ENCODE assay signal across 19 cellular contexts in the genomic region with DNA sequence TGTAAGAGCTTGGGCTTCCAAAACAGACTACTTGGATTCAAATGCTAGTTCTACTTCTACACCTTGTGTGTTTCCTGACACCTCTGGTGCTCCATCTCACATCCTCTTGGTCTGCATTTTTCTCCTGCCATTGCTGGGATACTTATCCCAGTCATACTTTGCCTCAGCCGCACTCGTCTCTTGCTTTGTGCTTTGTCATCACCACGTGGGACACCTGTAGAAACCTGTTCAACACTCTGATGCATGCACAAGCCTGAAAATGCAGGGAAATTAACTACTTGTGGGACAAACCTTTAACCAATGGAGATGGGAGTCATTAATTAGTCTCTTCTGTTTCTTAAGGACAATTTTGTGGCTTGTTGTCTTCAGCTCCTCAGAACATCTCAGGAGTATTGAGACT.
DNase-seq lines count a peak whose midpoint lies in the region; ATAC-seq, FAIRE-seq and TF ChIP-seq lines count a peak whose summit lies in the region.
"Had no signal": no experiment of that assay in that cellular context is flagged by ENCODE, and none has a peak within 500 bp of the region (broad histone marks: within the 10 kb centered on the region; RNA-seq: fewer than 3 reads in every experiment).

No MANE protein-coding gene starts in this region.

- no peak overlapping the region for H3K27ac ChIP-seq in RWPE1
- no peak overlapping the region for H3K27ac ChIP-seq in mammary epithelial cell (ENCODE audit: insufficient read depth, low read depth, low read length)
- H3K27ac ChIP-seq in epithelial cell of prostate = no peak overlapping the region
- peak overlapping the region; percentile 88 to 94 for H3K27ac ChIP-seq in thoracic aorta
- no peak overlapping the region for H3K27ac ChIP-seq in heart right ventricle
- H3K27ac ChIP-seq: A549, C4-2B, HL-60 had no signal

- H3K4me3 ChIP-seq in mammary epithelial cell (replicated peaks in 1 of 3; ENCODE audit: insufficient read depth in 1 of 3, low read depth in 2 of 3, low read length in 3 of 3) (no peak overlapping the region), thoracic aorta (no peak overlapping the region), heart right ventricle (no peak overlapping the region)
- H3K4me3 ChIP-seq: A549 had no signal

- POLR2A ChIA-PET in RWPE1 (lab: Yijun Ruan, JAX; ENCODE audit: low non-redundant PET) = no interaction called here

- peak; percentile 31 for DNase-seq in RWPE1 (ENCODE audit: low spot score)
- DNase-seq in mammary epithelial cell = peak; percentile 67
- peak; percentile 54 for DNase-seq in epithelial cell of prostate (ENCODE audit: low read depth, low spot score)
- no peak for DNase-seq in thoracic aorta (ENCODE audit: low spot score)
- no peak for DNase-seq in D721Med (ENCODE audit: insufficient read length, low spot score)
- no peak for DNase-seq in retina
- DNase-seq in heart right ventricle = no peak
- DNase-seq: BE2C; CD4-positive, alpha-beta memory T cell; COR-L47; DMS53; GF-D8; H9; IMR-90; KBM-7 had no signal

- TF ChIP-seq CTCF in RWPE1 (conservative IDR thresholded peaks at IDR 0.05; ENCODE audit: low read depth) (no peak), mammary epithelial cell (conservative IDR thresholded peaks at IDR 0.05 in 1 of 2, IDR thresholded peaks at IDR 0.05 in 1 of 2; ENCODE audit: extremely low read depth in 1 of 2, insufficient read depth in 1 of 2, low read depth in 1 of 2, low read length in 2 of 2) (no peak), thoracic aorta (IDR thresholded peaks at IDR 0.05) (no peak), D721Med (IDR thresholded peaks at IDR 0.05; ENCODE audit: insufficient read depth, missing control alignments) (no peak), heart right ventricle (IDR thresholded peaks at IDR 0.05) (no peak)

- H3K9me3 ChIP-seq in mammary epithelial cell (replicated peaks; ENCODE audit: insufficient read depth, low read length) (no peaks in the 10 kb centered on the region), thoracic aorta (no peaks in the 10 kb centered on the region), heart right ventricle (no peaks in the 10 kb centered on the region)
- H3K9me3 ChIP-seq: A549, BE2C had no signal

- in situ Hi-C loops in mammary epithelial cell (cut with MboI; ENCODE audit: low sequenced_read_pairs in 2 of 2) = no loop called here

- no peaks in the 10 kb centered on the region for H3K27me3 ChIP-seq in mammary epithelial cell (ENCODE audit: insufficient read depth, low read length)
- no peaks in the 10 kb centered on the region for H3K27me3 ChIP-seq in thoracic aorta (replicated peaks; ENCODE audit: insufficient read depth)
- no peaks in the 10 kb centered on the region for H3K27me3 ChIP-seq in heart right ventricle
- H3K27me3 ChIP-seq: BE2C had no signal

- no peak for FAIRE-seq in D721Med (lab: Jason Lieb, UNC)
- FAIRE-seq: A549 had no signal

- H3K36me3 ChIP-seq in mammary epithelial cell (ENCODE audit: insufficient read depth, low read length) (no peaks in the 10 kb centered on the region), thoracic aorta (no peaks in the 10 kb centered on the region), heart right ventricle (no peaks in the 10 kb centered on the region)
- H3K36me3 ChIP-seq: BE2C had no signal

- H4K20me1 ChIP-seq in mammary epithelial cell (ENCODE audit: insufficient read depth, low read length) = no peaks in the 10 kb centered on the region

- CTCF ChIA-PET in RWPE1 (lab: Yijun Ruan, JAX) = no interaction called here
- CTCF ChIA-PET in mammary epithelial cell (lab: Charles Lee; ENCODE audit: low non-redundant PET) = no interaction called here

- no TSS peak for BruUV-seq in mammary epithelial cell (replicated peaks; lab: Mats Ljungman, UMichigan)

- H3K4me2 ChIP-seq in mammary epithelial cell (ENCODE audit: insufficient read depth, low read depth, low read length) = peak overlapping the region; percentile 1
- H3K4me2 ChIP-seq: A549 had no signal

- peaks cover 24% of the 10 kb centered on the region for H3K4me1 ChIP-seq in mammary epithelial cell (ENCODE audit: insufficient read depth, low read length)
- peaks cover 44 to 78% of the 10 kb centered on the region in 2 donors for H3K4me1 ChIP-seq in thoracic aorta (ENCODE audit: control insufficient read depth in 1 of 2, low read depth in 2 of 2)
- peaks cover 0 to 22% (median 0%) of the 10 kb centered on the region in 9 donors for H3K4me1 ChIP-seq in heart right ventricle

- no peaks in the 10 kb centered on the region for H3K79me2 ChIP-seq in mammary epithelial cell (ENCODE audit: insufficient read depth, low read length)

- peak overlapping the region; percentile 71 for H2AFZ ChIP-seq in mammary epithelial cell (ENCODE audit: low read depth, low read length)

- WGBS in mammary epithelial cell (ENCODE audit: low coverage, missing lambda C conversion rate) = 6% methylated on average over 3 of the region's 3 CpGs
- 86 to 88% methylated on average over 3 of the region's 3 CpGs for WGBS in heart right ventricle, 2 donors

- dilution Hi-C loops in mammary epithelial cell (cut with HindIII; ENCODE audit: low sequenced_read_pairs) = no loop called here

- H3K9ac ChIP-seq in mammary epithelial cell (ENCODE audit: insufficient read depth, low read length) = no peak overlapping the region

- ATAC-seq in thoracic aorta (ENCODE audit: insufficient number of reproducible peaks, low FRiP score, low read depth) (no peak), HG03135 (IDR thresholded peaks at IDR 0.05; ENCODE audit: unreplicated experiment) (no peak), heart right ventricle (no peak)
- ATAC-seq: A549 had no signal

- intact Hi-C loops in mammary epithelial cell (cut with micrococcal nuclease) (no loop called here), heart right ventricle (cut with DNase I) (no loop called here)

Comparison
In these comparisons a context has a peak if more than half of its experiments do, and no peak if none do; other contexts are left out.
1. DNase-seq: peak in RWPE1 (single experiment), mammary epithelial cell (single experiment) and epithelial cell of prostate (single experiment); none in thoracic aorta (single experiment), D721Med (single experiment), retina (single experiment) and heart right ventricle (0 of 2).
2. H3K27ac ChIP-seq: peak in thoracic aorta (2 of 2); none in RWPE1 (single experiment), mammary epithelial cell (single experiment), epithelial cell of prostate (single experiment) and heart right ventricle (0 of 10).